7 cellular contexts compared by ENCODE assay signal in genomic region chr6:43636312-43636667, GRCh38.
A peak's percentile ranks its signal among the peaks of the same experiment; 100 is the strongest.
DNase-seq lines count a peak whose midpoint lies in the region; ATAC-seq and TF ChIP-seq lines count a peak whose summit lies in the region.

No MANE protein-coding gene starts in this region.

- peak overlapping the region; percentile 96 for H3K27ac Mint-ChIP-seq in memory B cell

- no peak for TF ChIP-seq POLR2A in NB4 (IDR thresholded peaks at IDR 0.05; ENCODE audit: extremely low read depth, insufficient read length)

- ATAC-seq in GM19324 (IDR thresholded peaks at IDR 0.05; ENCODE audit: low FRiP score, unreplicated experiment) (peak; percentile 10), memory B cell (ENCODE audit: low read depth) (peak; percentile 11), GM18520 (IDR thresholded peaks at IDR 0.05; ENCODE audit: unreplicated experiment) (no peak), GM21526 (IDR thresholded peaks at IDR 0.05; ENCODE audit: low FRiP score, unreplicated experiment) (no peak)

- H3K9me3 Mint-ChIP-seq in memory B cell = no peaks in the 10 kb centered on the region

- TF ChIP-seq CTCF in NB4 (IDR thresholded peaks at IDR 0.05; ENCODE audit: low read depth, low read length) = no peak
- TF ChIP-seq CTCF in cardiac fibroblast (IDR thresholded peaks at IDR 0.05; ENCODE audit: low read depth, low read length) = no peak

- peak; percentile 49 for DNase-seq in NB4 (ENCODE audit: low read depth)
- peak in 1 of 2 donors; percentile 24 for DNase-seq in cardiac fibroblast (ENCODE audit: low read depth in 2 of 2)
- DNase-seq in memory B cell (ENCODE audit: low spot score in 2 of 2) = no peak
- DNase-seq in activated CD4-positive, CD25-positive, alpha-beta regulatory T cell (lab: John Stamatoyannopoulos, UW) = no peak

- H3K4me3 Mint-ChIP-seq in memory B cell = peak overlapping the region; percentile 95

- H3K4me3 ChIP-seq in NB4 (ENCODE audit: low read depth, low read length) = peak overlapping the region; percentile 99
- peak overlapping the region; percentile 89 to 90 for H3K4me3 ChIP-seq in cardiac fibroblast (replicated peaks in 1 of 2; ENCODE audit: low read depth in 2 of 2, low read length in 2 of 2)

- H3K4me1 Mint-ChIP-seq in memory B cell = peaks cover 27% of the 10 kb centered on the region

- peaks cover 13% of the 10 kb centered on the region for H3K36me3 Mint-ChIP-seq in memory B cell

- H3K27me3 Mint-ChIP-seq in memory B cell = no peaks in the 10 kb centered on the region

Comparison
In these comparisons a context has a peak if more than half of its experiments do, and no peak if none do; other contexts are left out.
1. ATAC-seq: peak in GM19324 (single experiment) and memory B cell (single experiment); none in GM18520 (single experiment) and GM21526 (single experiment).